ENCODE assay signal across 10 cellular contexts in the genomic region with DNA sequence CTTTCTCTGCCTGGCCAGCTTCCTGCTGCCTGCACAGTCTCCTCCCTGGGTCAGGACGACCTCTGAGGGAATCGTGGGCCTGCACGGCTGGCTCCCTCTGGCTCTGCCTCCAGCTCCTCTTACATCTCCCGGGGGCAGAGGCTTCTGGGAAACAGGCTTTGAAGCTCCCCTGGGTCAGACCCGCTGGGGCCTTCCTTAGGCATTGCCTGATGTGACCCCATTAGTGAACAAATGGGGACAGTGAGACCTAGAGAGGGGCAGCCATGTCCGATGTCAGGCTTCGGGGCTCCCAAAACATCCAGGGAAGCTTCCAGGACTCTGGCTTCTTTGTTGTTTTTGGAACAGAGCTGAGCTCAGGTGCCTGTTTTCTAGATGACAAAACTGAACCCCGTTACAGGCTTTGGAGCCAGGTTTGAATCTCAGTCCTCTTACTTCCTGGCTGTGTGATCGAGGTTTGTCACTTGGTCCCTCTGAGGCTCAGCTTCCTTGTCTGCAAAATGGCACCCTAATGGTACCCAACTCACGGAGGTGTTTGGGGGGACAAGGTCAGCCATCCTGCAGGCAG.
A peak's percentile ranks its signal among the peaks of the same experiment; 100 is the strongest.
DNase-seq lines count a peak whose midpoint lies in the region; ATAC-seq, FAIRE-seq and TF ChIP-seq lines count a peak whose summit lies in the region.
"Had no signal": no experiment of that assay in that cellular context is flagged by ENCODE, and none has a peak within 500 bp of the region (broad histone marks: within the 10 kb centered on the region; RNA-seq: fewer than 3 reads in every experiment).

No MANE protein-coding gene starts in this region.

- peaks cover 38 to 39% of the 10 kb centered on the region in 2 donors for H3K4me1 ChIP-seq in gastrocnemius medialis
- H3K4me1 ChIP-seq in MM.1S (ENCODE audit: low read length) = no peaks in the 10 kb centered on the region

- H2AFZ ChIP-seq in MM.1S (ENCODE audit: low read length) = no peak overlapping the region

- no peak overlapping the region for H3K4me2 ChIP-seq in MM.1S (ENCODE audit: low read depth, low read length)

- no peaks in the 10 kb centered on the region for H3K9me2 ChIP-seq in MM.1S (replicated peaks; ENCODE audit: insufficient read depth, low read length)

- H3K79me2 ChIP-seq in MM.1S (ENCODE audit: low read length) = no peaks in the 10 kb centered on the region

- no peaks in the 10 kb centered on the region for H3F3A ChIP-seq in MM.1S (ENCODE audit: insufficient read depth, low read length)

- H4K20me1 ChIP-seq in MM.1S (ENCODE audit: insufficient read depth, low read length) = no peaks in the 10 kb centered on the region

- DNase-seq in ELR (ENCODE audit: low read depth) (peak; percentile 44), left cardiac atrium (no peak), gastrocnemius medialis (no peak), RCC 7860 (ENCODE audit: low spot score) (no peak), GM19240 (ENCODE audit: insufficient read length, low spot score) (no peak), MM.1S (no peak)
- DNase-seq: activated naive CD4-positive, alpha-beta T cell treated with anti-CD3 and anti-CD28 coated beads, Interleukin-2, amount 50 U/mL, for 16 hours; NCI-H1105 had no signal

- H3K9me3 ChIP-seq in gastrocnemius medialis (no peaks in the 10 kb centered on the region), MM.1S (replicated peaks; ENCODE audit: insufficient read depth, low read length) (no peaks in the 10 kb centered on the region)

- no peak for TF ChIP-seq CTCF in VCaP (conservative IDR thresholded peaks at IDR 0.05)
- TF ChIP-seq CTCF in gastrocnemius medialis (IDR thresholded peaks at IDR 0.05 in 4 of 5, conservative IDR thresholded peaks at IDR 0.05 in 1 of 5) = no peak
- TF ChIP-seq CTCF in MM.1S (IDR thresholded peaks at IDR 0.05; ENCODE audit: low read length) = no peak

- no peak overlapping the region for H3K9ac ChIP-seq in MM.1S (ENCODE audit: low read length)

- FAIRE-seq in RCC 7860 (lab: Jason Lieb, UNC) = no peak

- no peaks in the 10 kb centered on the region for H3K27me3 ChIP-seq in gastrocnemius medialis
- H3K27me3 ChIP-seq in MM.1S (replicated peaks; ENCODE audit: insufficient read depth, low read length) = peaks cover 97% of the 10 kb centered on the region

- H3K27ac ChIP-seq in VCaP (peak overlapping the region; percentile 38; the same call in 1 of the 2 replicates), gastrocnemius medialis (peak overlapping the region; percentile 82 to 96 (median 90)), MM.1S (ENCODE audit: low read length) (no peak overlapping the region)

- in situ Hi-C loops in gastrocnemius medialis (cut with MboI; ENCODE audit: low sequenced_read_pairs in 4 of 4) = loop anchor here in 2 of 4 donors (10.0 to 25.0 kb wide), 3 partner anchors 90 to 177 kb away; a partner anchor contains a TSS

- intact Hi-C loops in left cardiac atrium (cut with DNase I) (no loop called here), gastrocnemius medialis (cut with DNase I; ENCODE audit: low total_unique reads) (no loop called here)

- H3K36me3 ChIP-seq in gastrocnemius medialis = no peaks in the 10 kb centered on the region
- no peaks in the 10 kb centered on the region for H3K36me3 ChIP-seq in MM.1S (replicated peaks; ENCODE audit: insufficient read depth, low read length)

- ATAC-seq in left cardiac atrium (peak; percentile 25 to 63), gastrocnemius medialis (peak; percentile 9 to 19), HG03457 (IDR thresholded peaks at IDR 0.05; ENCODE audit: unreplicated experiment) (no peak)

- no peak for TF ChIP-seq POLR2A in gastrocnemius medialis (IDR thresholded peaks at IDR 0.05)

- H3K4me3 ChIP-seq in gastrocnemius medialis (no peak overlapping the region), MM.1S (ENCODE audit: low read length) (no peak overlapping the region)
